Comparison of ENCODE assay signal across 15 cellular contexts in the genomic region with DNA sequence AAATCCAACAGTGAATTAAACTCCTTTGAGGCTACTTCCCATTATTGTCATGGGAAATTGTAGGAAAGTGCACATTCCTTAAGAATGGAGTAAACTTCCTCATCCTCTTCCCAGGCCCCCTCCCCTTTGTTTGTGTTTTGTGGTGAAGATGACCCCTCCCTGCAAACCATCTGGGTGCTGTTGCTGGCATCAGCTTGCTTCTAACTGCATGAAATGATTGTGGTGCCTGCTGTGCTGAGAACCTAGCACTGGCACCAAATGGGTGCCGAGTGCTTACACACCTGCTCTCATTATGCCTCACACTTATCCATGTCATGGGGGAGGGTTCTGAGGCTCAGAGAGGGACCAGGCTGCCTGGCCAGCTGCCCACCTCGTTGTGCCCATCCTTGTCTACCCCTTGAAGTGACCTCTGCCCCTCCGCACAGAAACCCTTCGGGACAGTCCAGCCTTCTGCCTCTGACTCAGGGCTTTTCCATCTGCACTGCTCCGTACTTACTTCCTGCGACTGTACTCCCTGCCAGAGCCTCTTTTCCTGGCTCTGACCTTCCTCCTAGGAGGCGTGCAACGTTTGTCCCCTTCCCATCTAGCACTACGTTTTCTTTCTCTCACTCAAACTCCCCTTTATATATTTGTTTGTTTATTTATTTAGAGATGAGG. TPM values are rescaled to one million over a fixed set of nuclear protein-coding genes. Genes with fewer than 3 reads are reported as not detected.
A peak's percentile ranks its signal among the peaks of the same experiment; 100 is the strongest.
DNase-seq lines count a peak whose midpoint lies in the region; ATAC-seq and TF ChIP-seq lines count a peak whose summit lies in the region.
"Had no signal": no experiment of that assay in that cellular context is flagged by ENCODE, and none has a peak within 500 bp of the region (broad histone marks: within the 10 kb centered on the region; RNA-seq: fewer than 3 reads in every experiment).

No MANE protein-coding gene starts in this region.

- peaks cover 15% of the 10 kb centered on the region for H3K36me3 ChIP-seq in CD8-positive, alpha-beta memory T cell (ENCODE audit: insufficient read depth, low read length)
- H3K36me3 ChIP-seq in mesenchymal stem cell (ENCODE audit: control insufficient read depth in 1 of 2, insufficient read depth in 2 of 2, low read depth in 1 of 2, low read length in 2 of 2) (peaks cover 50 to 81% of the 10 kb centered on the region in 2 experiments), transverse colon (peaks cover 0 to 20% (median 10%) of the 10 kb centered on the region in 4 donors)

- H3K36me3 Mint-ChIP-seq in CD8-positive, alpha-beta memory T cell: peaks cover 0 to 82% (median 13%) of the 10 kb centered on the region in 3 donors
- peaks cover 29% of the 10 kb centered on the region for H3K36me3 Mint-ChIP-seq in T-cell

- H3K23ac ChIP-seq in mesenchymal stem cell (ENCODE audit: low read length in 2 of 2): no peak overlapping the region

- peak overlapping the region; percentile 18 for H2AK5ac ChIP-seq in mesenchymal stem cell (ENCODE audit: low read length, severe bottlenecking)

- no peak overlapping the region for H2BK120ac ChIP-seq in mesenchymal stem cell (ENCODE audit: low read depth, low read length)

- H3K4me3 ChIP-seq in CD8-positive, alpha-beta memory T cell (ENCODE audit: low read length): no peak overlapping the region
- H3K4me3 ChIP-seq in mesenchymal stem cell (ENCODE audit: insufficient read depth in 1 of 2, low read depth in 1 of 2, low read length in 2 of 2) (no peak overlapping the region), transverse colon (no peak overlapping the region)
- H3K4me3 ChIP-seq: skin epidermis, testis had no signal

- H3K18ac ChIP-seq in mesenchymal stem cell (ENCODE audit: low read depth in 1 of 2, low read length in 2 of 2): peak overlapping the region; percentile 2 to 78

- 14% methylated on average over 8 of the region's 9 CpGs for WGBS in mesenchymal stem cell
- 71 to 73% methylated on average over 8 to 9 of the region's 9 CpGs for WGBS in transverse colon (ENCODE audit: low coverage in 1 of 2), 2 donors

- intact Hi-C loops in transverse colon (cut with DNase I; ENCODE audit: low total_unique reads): no loop called here

- no peak for TF ChIP-seq EP300 in transverse colon (IDR thresholded peaks at IDR 0.05; ENCODE audit: low read depth)

- H3K4me1 ChIP-seq in CD8-positive, alpha-beta memory T cell (ENCODE audit: insufficient read depth, low read length): no peaks in the 10 kb centered on the region
- H3K4me1 ChIP-seq in mesenchymal stem cell (ENCODE audit: control insufficient read depth, insufficient read depth, low read depth, low read length) (peaks cover 33% of the 10 kb centered on the region), transverse colon (peaks cover 15 to 40% (median 26%) of the 10 kb centered on the region in 4 donors)

- peak overlapping the region; percentile 22 for H3K9ac ChIP-seq in mesenchymal stem cell (ENCODE audit: low read length)

- peak overlapping the region in 1 of 2 experiments; percentile 7 for H3K4ac ChIP-seq in mesenchymal stem cell (ENCODE audit: low read depth in 1 of 2, low read length in 2 of 2)

- H3K9me3 ChIP-seq in CD8-positive, alpha-beta memory T cell (ENCODE audit: low read length): no peaks in the 10 kb centered on the region
- no peaks in the 10 kb centered on the region for H3K9me3 ChIP-seq in mesenchymal stem cell (ENCODE audit: control insufficient read depth, low read length)
- H3K9me3 ChIP-seq in transverse colon: no peaks in the 10 kb centered on the region
- H3K9me3 ChIP-seq: testis had no signal

- peaks cover 16% of the 10 kb centered on the region for H3K79me1 ChIP-seq in mesenchymal stem cell (replicated peaks; ENCODE audit: low read length, poor library complexity, severe bottlenecking)

- no peaks in the 10 kb centered on the region for H3K27me3 Mint-ChIP-seq in CD8-positive, alpha-beta memory T cell
- H3K27me3 Mint-ChIP-seq in T-cell: no peaks in the 10 kb centered on the region
- H3K27me3 Mint-ChIP-seq: activated naive CD8-positive, alpha-beta T cell; naive thymus-derived CD8-positive, alpha-beta T cell had no signal

- no peak for ATAC-seq in T-cell (replicated peaks in 1 of 4)
- ATAC-seq in HG02840 (IDR thresholded peaks at IDR 0.05; ENCODE audit: low FRiP score, unreplicated experiment): no peak
- ATAC-seq in GM18873 (IDR thresholded peaks at IDR 0.05; ENCODE audit: low FRiP score, unreplicated experiment): no peak
- ATAC-seq: naive thymus-derived CD8-positive, alpha-beta T cell had no signal

- no peak overlapping the region for H3K4me3 Mint-ChIP-seq in CD8-positive, alpha-beta memory T cell
- H3K4me3 Mint-ChIP-seq in T-cell: no peak overlapping the region
- H3K4me3 Mint-ChIP-seq: activated naive CD8-positive, alpha-beta T cell; naive thymus-derived CD8-positive, alpha-beta T cell had no signal

- TF ChIP-seq POLR2A in transverse colon (IDR thresholded peaks at IDR 0.05): no peak

- CTCF ChIA-PET in CD8-positive, alpha-beta memory T cell (lab: Charles Lee): no interaction called here
- CTCF ChIA-PET in T-cell (lab: Charles Lee): interaction anchor here (0.5 to 0.7 kb wide), 2 partner anchors 32 to 619 kb away, joined by 3 to 5 read pairs; no protein-coding TSS in a partner anchor

- POLR2A ChIA-PET in CD8-positive, alpha-beta memory T cell (lab: Charles Lee): no interaction called here
- POLR2A ChIA-PET in T-cell (lab: Charles Lee): interaction anchor here in 1 of 2 donors (0.6 kb wide), 1 partner anchor 75 kb away, joined by 4 read pairs; no protein-coding TSS in a partner anchor

- TF ChIP-seq CTCF in transverse colon (IDR thresholded peaks at IDR 0.05): no peak

- H3K9me3 Mint-ChIP-seq in CD8-positive, alpha-beta memory T cell: no peaks in the 10 kb centered on the region
- no peaks in the 10 kb centered on the region for H3K9me3 Mint-ChIP-seq in T-cell
- H3K9me3 Mint-ChIP-seq: naive thymus-derived CD8-positive, alpha-beta T cell had no signal

- no peak overlapping the region for H3K14ac ChIP-seq in mesenchymal stem cell (ENCODE audit: low read length in 2 of 2)

- in situ Hi-C loops in transverse colon (cut with MboI; ENCODE audit: low pct_ligation_motif_present in 1 of 4, low pct_unique_long_range_greater_than_20kb in 1 of 4, low sequenced_read_pairs in 3 of 4): no loop called here

- H2AFZ ChIP-seq in mesenchymal stem cell (ENCODE audit: low read depth, low read length): no peak overlapping the region

- H2BK12ac ChIP-seq in mesenchymal stem cell (ENCODE audit: low read length in 2 of 2): peak overlapping the region in 1 of 2 experiments; percentile 64

- peaks cover 5 to 21% (median 17%) of the 10 kb centered on the region in 3 donors for H3K4me1 Mint-ChIP-seq in CD8-positive, alpha-beta memory T cell
- H3K4me1 Mint-ChIP-seq in T-cell: peaks cover 7 to 22% (median 10%) of the 10 kb centered on the region in 3 donors

- no peaks in the 10 kb centered on the region for H3K27me3 ChIP-seq in CD8-positive, alpha-beta memory T cell (ENCODE audit: insufficient read depth, low read length, poor library complexity, severe bottlenecking)
- H3K27me3 ChIP-seq in mesenchymal stem cell (ENCODE audit: control insufficient read depth in 1 of 2, insufficient read depth in 1 of 2, low read length in 2 of 2) (no peaks in the 10 kb centered on the region), transverse colon (no peaks in the 10 kb centered on the region)
- H3K27me3 ChIP-seq: testis had no signal

- no peak overlapping the region for H3K4me2 ChIP-seq in mesenchymal stem cell (ENCODE audit: low read length, poor library complexity, severe bottlenecking)

- no peak overlapping the region for H3K27ac ChIP-seq in CD8-positive, alpha-beta memory T cell (ENCODE audit: low read depth, low read length)
- peak overlapping the region; percentile 14 for H3K27ac ChIP-seq in mesenchymal stem cell (ENCODE audit: low read length, poor library complexity, severe bottlenecking)
- H3K27ac ChIP-seq in transverse colon: no peak overlapping the region
- H3K27ac ChIP-seq: testis had no signal

- DNase-seq in CD8-positive, alpha-beta memory T cell: no peak
- peak; percentile 84 for DNase-seq in NCI-H1092 (lab: John Stamatoyannopoulos, UW)
- DNase-seq in T-cell: no peak
- DNase-seq in mesenchymal stem cell: peak; percentile 68
- DNase-seq in transverse colon: no peak
- DNase-seq in islet precursor cell: no peak
- DNase-seq: activated CD8-positive, alpha-beta memory T cell treated with anti-CD3 and anti-CD28 coated beads for 24 hours; cerebellar nuclear complex; Kasumi-1; naive thymus-derived CD8-positive, alpha-beta T cell; testis had no signal

- peak overlapping the region; percentile 83 for H4K8ac ChIP-seq in mesenchymal stem cell (ENCODE audit: low read length)

- no peak overlapping the region for H4K91ac ChIP-seq in mesenchymal stem cell (ENCODE audit: low read length)

- H3K27ac Mint-ChIP-seq in CD8-positive, alpha-beta memory T cell: peak overlapping the region in 6 of 8 donors; percentile 53 to 85 (median 74)
- peak overlapping the region; percentile 46 to 64 for H3K27ac Mint-ChIP-seq in T-cell
- H3K27ac Mint-ChIP-seq: activated naive CD8-positive, alpha-beta T cell had no signal

- no peak overlapping the region for H2BK5ac ChIP-seq in mesenchymal stem cell (ENCODE audit: low read depth, low read length, poor library complexity, severe bottlenecking)

- H2BK15ac ChIP-seq in mesenchymal stem cell (ENCODE audit: low read depth, poor library complexity, severe bottlenecking): no peak overlapping the region

RNA-seq across cellular contexts. Expression of a gene that starts 30.6 kb away (rescaled TPM):
- total RNA-seq in CD8-positive, alpha-beta memory T cell: 10 to 100 TPM; 79.8 to 82.9 TPM
- polyA plus RNA-seq in CD8-positive, alpha-beta memory T cell: 252 TPM
- total RNA-seq in T-cell (100 to 1,000 TPM; 146 to 206 (median 169) TPM), transverse colon (100 to 1,000 TPM; 193 to 505 (median 387) TPM)
- polyA plus RNA-seq in mesenchymal stem cell (2013, experiment 1 of 2): 247 TPM
- 249 TPM for polyA plus RNA-seq in mesenchymal stem cell (2013, experiment 2 of 2)

Comparison
In these comparisons a context has a peak if more than half of its experiments do, and no peak if none do; other contexts are left out.
1. DNase-seq: peak in NCI-H1092 (single experiment) and mesenchymal stem cell (single experiment); none in CD8-positive, alpha-beta memory T cell (0 of 5), T-cell (0 of 34), transverse colon (single experiment) and islet precursor cell (single experiment).